Comparison of ENCODE assay signal across 8 cellular contexts in the genomic region with DNA sequence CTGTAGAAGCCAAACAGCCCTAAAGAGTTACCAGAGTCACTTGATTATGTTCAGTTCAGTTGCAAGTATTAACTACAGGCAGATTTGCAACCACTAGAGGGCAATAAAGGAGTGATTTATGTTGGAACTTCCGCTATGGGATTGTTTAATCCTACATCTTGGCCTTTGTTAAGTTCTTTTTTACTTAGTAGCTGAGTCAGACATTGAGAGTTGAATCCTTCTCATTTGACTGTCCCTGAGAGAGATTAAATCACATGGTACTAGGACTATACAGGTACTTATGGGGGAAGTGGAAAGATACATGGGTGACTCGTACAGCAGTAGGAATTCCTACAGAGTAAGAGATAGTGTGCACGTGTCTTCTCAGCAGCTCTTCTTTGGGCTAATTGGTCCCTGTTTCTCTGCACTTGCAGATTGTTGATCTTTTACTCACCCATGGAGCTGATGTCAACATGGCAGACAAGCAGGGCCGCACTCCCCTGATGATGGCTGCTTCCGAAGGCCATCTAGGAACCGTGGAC. TPM values are rescaled to one million over a fixed set of nuclear protein-coding genes. Genes with fewer than 3 reads are reported as not detected.
DNase-seq lines count a peak whose midpoint lies in the region; TF ChIP-seq lines count a peak whose summit lies in the region.

No MANE protein-coding gene starts in this region.

- H3K4me1 ChIP-seq in neuronal stem cell (ENCODE audit: control insufficient read depth in 2 of 2, insufficient read depth in 1 of 2, low read depth in 1 of 2, low read length in 2 of 2) = no peaks in the 10 kb centered on the region

- H3K36me3 ChIP-seq in neuronal stem cell (replicated peaks in 1 of 2; ENCODE audit: control insufficient read depth in 2 of 2, insufficient read depth in 2 of 2, low read length in 2 of 2) = peaks cover 1 to 96% of the 10 kb centered on the region in 2 donors

- no peak overlapping the region for H2BK5ac ChIP-seq in neuronal stem cell (ENCODE audit: low read length)

- no peak overlapping the region for H3K14ac ChIP-seq in neuronal stem cell (ENCODE audit: low read length)

- no peak overlapping the region for H2BK12ac ChIP-seq in neuronal stem cell (ENCODE audit: low read length)

- no peak overlapping the region for H4K91ac ChIP-seq in neuronal stem cell (ENCODE audit: low read depth, low read length, poor library complexity)

- H2BK15ac ChIP-seq in neuronal stem cell (ENCODE audit: low read length) = no peak overlapping the region

- no peak overlapping the region for H4K8ac ChIP-seq in neuronal stem cell (ENCODE audit: low read depth, low read length)

- no peak overlapping the region for H3K9ac ChIP-seq in neuronal stem cell (ENCODE audit: low read depth, low read length, poor library complexity)

- no peaks in the 10 kb centered on the region for H3K27me3 ChIP-seq in neuronal stem cell (ENCODE audit: control insufficient read depth in 3 of 3, insufficient read depth in 3 of 3, low read depth in 1 of 3, low read length in 3 of 3)

- H3K4me3 ChIP-seq in coronary artery (no peak overlapping the region), neuronal stem cell (ENCODE audit: low read length in 2 of 2) (no peak overlapping the region)

- no peak overlapping the region for H3K4ac ChIP-seq in neuronal stem cell (ENCODE audit: low read length)

- TF ChIP-seq CTCF in coronary artery (IDR thresholded peaks at IDR 0.05) = peak; percentile 31

- H2BK120ac ChIP-seq in neuronal stem cell (ENCODE audit: low read depth, low read length) = no peak overlapping the region

- no peak overlapping the region for H3K27ac ChIP-seq in coronary artery
- H3K27ac ChIP-seq in neuronal stem cell (replicated peaks; ENCODE audit: low read length) = no peak overlapping the region

- no peak overlapping the region for H2AFZ ChIP-seq in neuronal stem cell (ENCODE audit: low read length)

- no peak overlapping the region for H2AK5ac ChIP-seq in neuronal stem cell (ENCODE audit: low read depth, low read length)

- no peak overlapping the region for H3K18ac ChIP-seq in neuronal stem cell (ENCODE audit: low read length)

- no CpG with 5 or more reads among the region's 6 CpGs for WGBS in neuronal stem cell (ENCODE audit: extremely low coverage in 2 of 2, insufficient read length in 2 of 2, insufficient replicate concordance in 1 of 2), 2 donors

- H3K9me3 ChIP-seq in neuronal stem cell (replicated peaks in 1 of 2; ENCODE audit: control insufficient read depth in 2 of 2, insufficient read depth in 1 of 2, low read depth in 1 of 2, low read length in 2 of 2) = no peaks in the 10 kb centered on the region

- DNase-seq in DMS153 (lab: John Stamatoyannopoulos, UW) = peak; percentile 6
- DNase-seq in HT-29 (ENCODE audit: low spot score) = peak; percentile 81
- DNase-seq in NOMO-1 treated with dmso at 0.1 percent for 144 hours (lab: John Stamatoyannopoulos, UW; ENCODE audit: unreplicated experiment) = peak; percentile 40
- no peak for DNase-seq in coronary artery (ENCODE audit: low spot score)
- DNase-seq in lung microvascular endothelial cell (ENCODE audit: low read depth in 2 of 2) = peak; percentile 74 to 88
- DNase-seq in stimulated activated CD4-positive, alpha-beta T cell treated with anti-CD3 and anti-CD28 coated beads, Interleukin-12 subunit alpha, Interleukin-12 subunit beta, amount 100 ng/mL, for 4 hours = no peak
- DNase-seq in neuronal stem cell (ENCODE audit: low spot score) = no peak
- DNase-seq in stimulated activated CD4-positive, alpha-beta T cell treated with anti-CD3 and anti-CD28 coated beads, Interleukin-15, amount 100 ng/mL, for 24 hours = no peak

- H3K4me2 ChIP-seq in neuronal stem cell (ENCODE audit: insufficient read depth, low read length, poor library complexity, severe bottlenecking) = no peak overlapping the region

- no peak overlapping the region for H3K23ac ChIP-seq in neuronal stem cell (ENCODE audit: low read depth, low read length, poor library complexity)

- no peaks in the 10 kb centered on the region for H3K79me1 ChIP-seq in neuronal stem cell (ENCODE audit: low read depth, low read length)

RNA-seq across cellular contexts. Expression of a gene that starts 40.3 kb away (rescaled TPM):
- 104 and 105 TPM in 2 replicates for total RNA-seq in HT-29 (2014; rRNA removed; shearing (Covaris generic))
- total RNA-seq in lung microvascular endothelial cell = 7.3 and 12.9 TPM in 2 replicates
- 11.7 TPM for polyA plus RNA-seq in neuronal stem cell (2013, experiment 1 of 2)
- polyA plus RNA-seq in neuronal stem cell (2013, experiment 2 of 2) = 12.1 TPM

Comparison
In these comparisons a context has a peak if more than half of its experiments do, and no peak if none do; other contexts are left out.
1. DNase-seq: peak in DMS153 (single experiment), HT-29 (single experiment), NOMO-1 treated with dmso at 0.1 percent for 144 hours (single experiment) and lung microvascular endothelial cell (2 of 2); none in coronary artery (single experiment), stimulated activated CD4-positive, alpha-beta T cell treated with anti-CD3 and anti-CD28 coated beads, Interleukin-12 subunit alpha, Interleukin-12 subunit beta, amount 100 ng/mL, for 4 hours (single experiment), neuronal stem cell (single experiment) and stimulated activated CD4-positive, alpha-beta T cell treated with anti-CD3 and anti-CD28 coated beads, Interleukin-15, amount 100 ng/mL, for 24 hours (single experiment).